Comparison of ENCODE assay signal across 2 cellular contexts in the genomic region with DNA sequence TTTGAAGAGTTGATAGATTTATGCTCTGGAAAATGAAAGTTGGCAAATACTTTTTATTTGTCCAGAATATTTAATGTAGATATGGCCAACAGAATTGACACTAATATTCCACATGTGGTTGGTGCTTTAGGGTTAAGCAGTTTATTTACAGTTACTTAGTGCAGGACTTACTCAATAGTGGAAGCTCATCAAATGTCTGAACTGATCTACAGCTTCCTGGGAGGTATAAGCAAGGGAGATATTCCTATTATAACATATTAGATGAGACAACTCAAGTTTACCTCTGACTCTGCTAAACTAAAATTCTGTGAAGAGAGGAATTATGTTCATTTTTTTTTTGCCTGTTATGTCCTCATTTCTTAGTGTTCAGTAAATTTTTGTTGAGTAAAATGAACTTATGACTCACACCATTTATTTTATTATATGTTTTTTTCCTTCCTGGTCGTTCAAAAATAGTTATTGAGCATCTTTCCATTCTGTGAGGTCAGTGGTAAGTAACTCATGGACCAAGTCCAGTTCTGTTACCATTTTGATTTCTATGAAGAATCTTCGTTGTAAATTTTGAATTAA.
TF ChIP-seq lines count a peak whose summit lies in the region.

No MANE protein-coding gene starts in this region.

TF ChIP-seq in SK-N-SH, 30 proteins besides CTCF, POLR2A, EP300 and RAD21 (continued from another document):
- TF ChIP-seq, protein P1, sequence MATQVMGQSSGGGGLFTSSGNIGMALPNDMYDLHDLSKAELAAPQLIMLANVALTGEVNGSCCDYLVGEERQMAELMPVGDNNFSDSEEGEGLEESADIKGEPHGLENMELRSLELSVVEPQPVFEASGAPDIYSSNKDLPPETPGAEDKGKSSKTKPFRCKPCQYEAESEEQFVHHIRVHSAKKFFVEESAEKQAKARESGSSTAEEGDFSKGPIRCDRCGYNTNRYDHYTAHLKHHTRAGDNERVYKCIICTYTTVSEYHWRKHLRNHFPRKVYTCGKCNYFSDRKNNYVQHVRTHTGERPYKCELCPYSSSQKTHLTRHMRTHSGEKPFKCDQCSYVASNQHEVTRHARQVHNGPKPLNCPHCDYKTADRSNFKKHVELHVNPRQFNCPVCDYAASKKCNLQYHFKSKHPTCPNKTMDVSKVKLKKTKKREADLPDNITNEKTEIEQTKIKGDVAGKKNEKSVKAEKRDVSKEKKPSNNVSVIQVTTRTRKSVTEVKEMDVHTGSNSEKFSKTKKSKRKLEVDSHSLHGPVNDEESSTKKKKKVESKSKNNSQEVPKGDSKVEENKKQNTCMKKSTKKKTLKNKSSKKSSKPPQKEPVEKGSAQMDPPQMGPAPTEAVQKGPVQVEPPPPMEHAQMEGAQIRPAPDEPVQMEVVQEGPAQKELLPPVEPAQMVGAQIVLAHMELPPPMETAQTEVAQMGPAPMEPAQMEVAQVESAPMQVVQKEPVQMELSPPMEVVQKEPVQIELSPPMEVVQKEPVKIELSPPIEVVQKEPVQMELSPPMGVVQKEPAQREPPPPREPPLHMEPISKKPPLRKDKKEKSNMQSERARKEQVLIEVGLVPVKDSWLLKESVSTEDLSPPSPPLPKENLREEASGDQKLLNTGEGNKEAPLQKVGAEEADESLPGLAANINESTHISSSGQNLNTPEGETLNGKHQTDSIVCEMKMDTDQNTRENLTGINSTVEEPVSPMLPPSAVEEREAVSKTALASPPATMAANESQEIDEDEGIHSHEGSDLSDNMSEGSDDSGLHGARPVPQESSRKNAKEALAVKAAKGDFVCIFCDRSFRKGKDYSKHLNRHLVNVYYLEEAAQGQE (IDR thresholded peaks at IDR 0.05; ENCODE audit: low read depth, low read length) = no peak
- TF ChIP-seq MAX (IDR thresholded peaks at IDR 0.05; ENCODE audit: low read depth) = no peak
- TF ChIP-seq ELF1 (IDR thresholded peaks at IDR 0.05) = no peak

TF ChIP-seq in SK-N-SH treated with all-trans-retinoic acid at 6 μM for 48 hours, 23 proteins besides CTCF, POLR2A, EP300 and RAD21:
- TF ChIP-seq, protein P2, sequence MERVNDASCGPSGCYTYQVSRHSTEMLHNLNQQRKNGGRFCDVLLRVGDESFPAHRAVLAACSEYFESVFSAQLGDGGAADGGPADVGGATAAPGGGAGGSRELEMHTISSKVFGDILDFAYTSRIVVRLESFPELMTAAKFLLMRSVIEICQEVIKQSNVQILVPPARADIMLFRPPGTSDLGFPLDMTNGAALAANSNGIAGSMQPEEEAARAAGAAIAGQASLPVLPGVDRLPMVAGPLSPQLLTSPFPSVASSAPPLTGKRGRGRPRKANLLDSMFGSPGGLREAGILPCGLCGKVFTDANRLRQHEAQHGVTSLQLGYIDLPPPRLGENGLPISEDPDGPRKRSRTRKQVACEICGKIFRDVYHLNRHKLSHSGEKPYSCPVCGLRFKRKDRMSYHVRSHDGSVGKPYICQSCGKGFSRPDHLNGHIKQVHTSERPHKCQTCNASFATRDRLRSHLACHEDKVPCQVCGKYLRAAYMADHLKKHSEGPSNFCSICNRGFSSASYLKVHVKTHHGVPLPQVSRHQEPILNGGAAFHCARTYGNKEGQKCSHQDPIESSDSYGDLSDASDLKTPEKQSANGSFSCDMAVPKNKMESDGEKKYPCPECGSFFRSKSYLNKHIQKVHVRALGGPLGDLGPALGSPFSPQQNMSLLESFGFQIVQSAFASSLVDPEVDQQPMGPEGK (CRISPR knock-in tag; IDR thresholded peaks at IDR 0.05; ENCODE audit: borderline replicate concordance) = no peak
- TF ChIP-seq ZFP3 (CRISPR knock-in tag; IDR thresholded peaks at IDR 0.05) = no peak
TF ChIP-seq in SK-N-SH treated with all-trans-retinoic acid at 6 μM for 48 hours: peak in this region for 0.
